10 cellular contexts compared by ENCODE assay signal in the genomic region with DNA sequence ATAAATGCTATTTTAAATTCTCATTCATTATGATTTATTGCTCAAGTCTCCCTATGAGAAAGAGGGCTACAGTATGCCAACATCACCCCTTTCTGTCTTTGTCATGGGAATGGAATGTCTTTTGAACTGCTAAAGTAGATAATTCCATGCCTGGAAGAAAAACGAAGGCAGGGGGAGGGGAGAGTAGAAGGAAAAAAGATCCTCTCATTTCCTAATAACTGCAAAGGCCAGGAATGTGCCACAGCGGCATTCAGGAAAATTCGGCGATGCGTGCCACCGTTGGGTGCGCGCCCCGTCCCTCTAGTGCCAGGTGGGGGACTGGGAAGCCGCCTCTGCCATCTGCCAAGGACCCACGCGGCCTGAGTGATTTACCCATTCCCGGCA. TPM values are rescaled to one million over a fixed set of nuclear protein-coding genes. Genes with fewer than 3 reads are reported as not detected.
DNase-seq lines count a peak whose midpoint lies in the region; ATAC-seq lines count a peak whose summit lies in the region.
"Had no signal": no experiment of that assay in that cellular context is flagged by ENCODE, and none has a peak within 500 bp of the region (broad histone marks: within the 10 kb centered on the region; RNA-seq: fewer than 3 reads in every experiment).

No MANE protein-coding gene starts in this region.

- H3K27me3 Mint-ChIP-seq in activated naive CD8-positive, alpha-beta T cell treated with anti-CD3 and anti-CD28 coated beads, Interleukin-2, amount 50 U/mL, for 24 hours = peaks cover 8% of the 10 kb centered on the region

- no peaks in the 10 kb centered on the region for H3K4me1 Mint-ChIP-seq in activated naive CD8-positive, alpha-beta T cell treated with anti-CD3 and anti-CD28 coated beads, Interleukin-2, amount 50 U/mL, for 24 hours

- DNase-seq in COLO829 (ENCODE audit: low spot score) (peak; percentile 93), RPMI7951 (ENCODE audit: low read depth) (peak; percentile 94), fibroblast of the conjunctiva (ENCODE audit: low read depth) (peak; percentile 49), non-pigmented ciliary epithelial cell (ENCODE audit: low read depth) (peak; percentile 58), SHP77 treated with DMSO at 0.1 percent for 48 hours (lab: John Stamatoyannopoulos, UW) (no peak), HuH-7 (ENCODE audit: low spot score) (no peak), NCI-H1417 (lab: John Stamatoyannopoulos, UW) (no peak)
- DNase-seq in activated naive CD8-positive, alpha-beta T cell treated with anti-CD3 and anti-CD28 coated beads, Interleukin-2, amount 50 U/mL, for 24 hours = no peak
- DNase-seq: T-helper 9 cell had no signal

- ATAC-seq in activated naive CD8-positive, alpha-beta T cell treated with anti-CD3 and anti-CD28 coated beads, Interleukin-2, amount 50 U/mL, for 24 hours = no peak

- H3K9me3 Mint-ChIP-seq in activated naive CD8-positive, alpha-beta T cell treated with anti-CD3 and anti-CD28 coated beads, Interleukin-2, amount 50 U/mL, for 24 hours = no peaks in the 10 kb centered on the region

- no peak overlapping the region for H3K4me3 Mint-ChIP-seq in activated naive CD8-positive, alpha-beta T cell treated with anti-CD3 and anti-CD28 coated beads, Interleukin-2, amount 50 U/mL, for 24 hours

- no peak overlapping the region for H3K27ac Mint-ChIP-seq in activated naive CD8-positive, alpha-beta T cell treated with anti-CD3 and anti-CD28 coated beads, Interleukin-2, amount 50 U/mL, for 24 hours

- no peaks in the 10 kb centered on the region for H3K36me3 Mint-ChIP-seq in activated naive CD8-positive, alpha-beta T cell treated with anti-CD3 and anti-CD28 coated beads, Interleukin-2, amount 50 U/mL, for 24 hours (ENCODE audit: low read depth)

RNA-seq across cellular contexts. Expression of a gene that starts 54.7 kb away (rescaled TPM):
- 0.10 TPM in 1 of 2 replicates, not detected in the other for total RNA-seq in RPMI7951 (2014; rRNA removed; shearing (Covaris generic))
- total RNA-seq: frontal cortex had no signal

Comparison
In these comparisons a context has a peak if more than half of its experiments do, and no peak if none do; other contexts are left out.
1. DNase-seq: peak in COLO829 (single experiment), RPMI7951 (single experiment), fibroblast of the conjunctiva (single experiment) and non-pigmented ciliary epithelial cell (single experiment); none in SHP77 treated with DMSO at 0.1 percent for 48 hours (single experiment), HuH-7 (single experiment), activated naive CD8-positive, alpha-beta T cell treated with anti-CD3 and anti-CD28 coated beads, Interleukin-2, amount 50 U/mL, for 24 hours (single experiment) and NCI-H1417 (0 of 3).